ENCODE assay signal across 20 cellular contexts in genomic region chr9:137881591-137882505, GRCh38. TPM values are rescaled to one million over a fixed set of nuclear protein-coding genes. Genes with fewer than 3 reads are reported as not detected.
"Had no signal": no experiment of that assay in that cellular context is flagged by ENCODE, and none has a peak within 500 bp of the region (broad histone marks: within the 10 kb centered on the region; RNA-seq: fewer than 3 reads in every experiment).

No MANE protein-coding gene starts in this region.

- H3K27ac ChIP-seq: tibial artery had no signal

- ATAC-seq: activated T-cell treated with anti-CD3 and anti-CD28 coated beads, Interleukin-2, amount 50 U/mL, for 72 hours; effector memory CD8-positive, alpha-beta T cell; T-helper 17 cell had no signal

- DNase-seq: activated CD4-positive, alpha-beta T cell treated with anti-CD3 and anti-CD28 coated beads, Interleukin-2, amount 50 U/mL, for 4 hours; activated effector memory CD4-positive, alpha-beta T cell treated with anti-CD3 and anti-CD28 coated beads, Interleukin-2, amount 50 U/mL, for 16 hours; activated naive CD4-positive, alpha-beta T cell treated with anti-CD3 and anti-CD28 coated beads, Interleukin-2, amount 50 U/mL, for 16 hours; activated T-cell treated with anti-CD3 and anti-CD28 coated beads, Interleukin-2, amount 50 U/mL, for 72 hours; effector memory CD8-positive, alpha-beta T cell; foreskin fibroblast; hippocampal formation; mammary epithelial cell; midbrain; nephron progenitor cell; occipital lobe; retina; stimulated activated naive CD4-positive, alpha-beta T cell treated with Interleukin-2 at 50 U/mL for 16 hours; T-helper 17 cell; tibial artery had no signal

- FAIRE-seq: astrocyte, keratinocyte had no signal

- H3K36me3 ChIP-seq: tibial artery had no signal

- H3K4me3 ChIP-seq: tibial artery had no signal

- H3K9me3 ChIP-seq: tibial artery had no signal

RNA-seq across cellular contexts. Expression of gene CACNA1B, which starts 4.3 kb away (rescaled TPM):
- total RNA-seq: activated CD8-positive, alpha-beta memory T cell treated with anti-CD3 and anti-CD28 coated beads for 36 hours; myocyte; subcutaneous adipose tissue had no signal
- polyA plus RNA-seq: mammary epithelial cell had no signal
